ENCODE assay signal across 1 cellular context in genomic region chr22:28772633-28773460, GRCh38.
TF ChIP-seq lines count a peak whose summit lies in the region.

A gene with protein sequence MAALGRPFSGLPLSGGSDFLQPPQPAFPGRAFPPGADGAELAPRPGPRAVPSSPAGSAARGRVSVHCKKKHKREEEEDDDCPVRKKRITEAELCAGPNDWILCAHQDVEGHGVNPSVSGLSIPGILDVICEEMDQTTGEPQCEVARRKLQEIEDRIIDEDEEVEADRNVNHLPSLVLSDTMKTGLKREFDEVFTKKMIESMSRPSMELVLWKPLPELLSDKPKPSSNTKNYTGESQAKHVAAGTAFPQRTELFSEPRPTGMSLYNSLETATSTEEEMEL (plus strand): TSS chr22:28772695. CDS start chr22:28772850, 155 bp downstream.

TF ChIP-seq in HepG2, 621 proteins besides CTCF, POLR2A, EP300 and RAD21 (continued from another document and continues in another):
- TF ChIP-seq ZNF136 (CRISPR knock-in tag; IDR thresholded peaks at IDR 0.05; ENCODE audit: low read depth) (no peak), ZNF704 (CRISPR knock-in tag; IDR thresholded peaks at IDR 0.05; ENCODE audit: borderline replicate concordance) (peak; percentile 31; the same call in 1 of the 2 replicates), ZNF362 (CRISPR knock-in tag; IDR thresholded peaks at IDR 0.05; ENCODE audit: borderline replicate concordance) (no peak), ZNF441 (CRISPR knock-in tag; IDR thresholded peaks at IDR 0.05; ENCODE audit: borderline replicate concordance) (peak; percentile 49; the same call in 1 of the 2 replicates), ZBTB49 (CRISPR knock-in tag; IDR thresholded peaks at IDR 0.05; ENCODE audit: borderline replicate concordance) (no peak), ZNF510 (CRISPR knock-in tag; IDR thresholded peaks at IDR 0.05; ENCODE audit: low read depth) (no peak), ZNF260 (CRISPR knock-in tag; IDR thresholded peaks at IDR 0.05; ENCODE audit: borderline replicate concordance, low read depth) (no peak), ZNF446 (CRISPR knock-in tag; IDR thresholded peaks at IDR 0.05) (no peak), KMT2A (CRISPR knock-in tag; IDR thresholded peaks at IDR 0.05) (peak; percentile 62; the same call in 1 of the 2 replicates), MLLT10 (CRISPR knock-in tag; IDR thresholded peaks at IDR 0.05) (no peak), TOE1 (CRISPR knock-in tag; IDR thresholded peaks at IDR 0.05) (no peak), ZNF674 (CRISPR knock-in tag; IDR thresholded peaks at IDR 0.05; ENCODE audit: low read depth) (no peak), SNAPC4 (CRISPR knock-in tag; IDR thresholded peaks at IDR 0.05) (no peak), ARID3A (IDR thresholded peaks at IDR 0.05; ENCODE audit: low read depth, low read length) (no peak), MAFG (CRISPR knock-in tag; IDR thresholded peaks at IDR 0.05) (no peak), SNRNP70 (IDR thresholded peaks at IDR 0.05; ENCODE audit: low read depth, low read length) (no peak), MYPOP (CRISPR knock-in tag; IDR thresholded peaks at IDR 0.05) (no peak), GABPB1 (CRISPR knock-in tag; IDR thresholded peaks at IDR 0.05) (peak; percentile 87), SCMH1 (CRISPR knock-in tag; IDR thresholded peaks at IDR 0.05; ENCODE audit: borderline replicate concordance) (no peak), ZNF670 (CRISPR knock-in tag; IDR thresholded peaks at IDR 0.05; ENCODE audit: borderline replicate concordance) (no peak; the same call in 1 of the 2 replicates), ZNF253 (CRISPR knock-in tag; IDR thresholded peaks at IDR 0.05; ENCODE audit: borderline replicate concordance) (no peak), SRSF4 (IDR thresholded peaks at IDR 0.05; ENCODE audit: low read depth, low read length, poor library complexity, severe bottlenecking) (no peak), ZNF263 (CRISPR knock-in tag; IDR thresholded peaks at IDR 0.05) (peak; percentile 50; the same call in 1 of the 2 replicates), SP1 (IDR thresholded peaks at IDR 0.05) (no peak), SP1 (CRISPR knock-in tag; IDR thresholded peaks at IDR 0.05) (no peak), ZFYVE20 (CRISPR knock-in tag; IDR thresholded peaks at IDR 0.05; ENCODE audit: borderline replicate concordance, low read depth) (no peak), SPEN (CRISPR knock-in tag; IDR thresholded peaks at IDR 0.05; ENCODE audit: low read depth) (peak; percentile 70; the same call in 1 of the 2 replicates), TCF12 (IDR thresholded peaks at IDR 0.05) (no peak), TCF12 (CRISPR knock-in tag; IDR thresholded peaks at IDR 0.05) (no peak; the same call in 1 of the 2 replicates), ZNF891 (CRISPR knock-in tag; IDR thresholded peaks at IDR 0.05) (no peak), RFX3 (CRISPR knock-in tag; IDR thresholded peaks at IDR 0.05) (no peak), ZFP1 (CRISPR knock-in tag; IDR thresholded peaks at IDR 0.05) (no peak), HNF4G (IDR thresholded peaks at IDR 0.05; ENCODE audit: borderline replicate concordance, low read depth, low read length) (no peak), HNF4G (CRISPR knock-in tag; IDR thresholded peaks at IDR 0.05; ENCODE audit: borderline replicate concordance, low read depth) (no peak), GFI1 (CRISPR knock-in tag; IDR thresholded peaks at IDR 0.05; ENCODE audit: borderline replicate concordance) (no peak), EED (CRISPR knock-in tag; IDR thresholded peaks at IDR 0.05) (no peak), PRDM10 (CRISPR knock-in tag; IDR thresholded peaks at IDR 0.05; ENCODE audit: low read depth) (no peak)
- TF ChIP-seq, protein P1, sequence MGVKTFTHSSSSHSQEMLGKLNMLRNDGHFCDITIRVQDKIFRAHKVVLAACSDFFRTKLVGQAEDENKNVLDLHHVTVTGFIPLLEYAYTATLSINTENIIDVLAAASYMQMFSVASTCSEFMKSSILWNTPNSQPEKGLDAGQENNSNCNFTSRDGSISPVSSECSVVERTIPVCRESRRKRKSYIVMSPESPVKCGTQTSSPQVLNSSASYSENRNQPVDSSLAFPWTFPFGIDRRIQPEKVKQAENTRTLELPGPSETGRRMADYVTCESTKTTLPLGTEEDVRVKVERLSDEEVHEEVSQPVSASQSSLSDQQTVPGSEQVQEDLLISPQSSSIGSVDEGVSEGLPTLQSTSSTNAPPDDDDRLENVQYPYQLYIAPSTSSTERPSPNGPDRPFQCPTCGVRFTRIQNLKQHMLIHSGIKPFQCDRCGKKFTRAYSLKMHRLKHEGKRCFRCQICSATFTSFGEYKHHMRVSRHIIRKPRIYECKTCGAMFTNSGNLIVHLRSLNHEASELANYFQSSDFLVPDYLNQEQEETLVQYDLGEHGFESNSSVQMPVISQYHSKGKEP (CRISPR knock-in tag; IDR thresholded peaks at IDR 0.05): no peak
- TF ChIP-seq, protein P2, sequence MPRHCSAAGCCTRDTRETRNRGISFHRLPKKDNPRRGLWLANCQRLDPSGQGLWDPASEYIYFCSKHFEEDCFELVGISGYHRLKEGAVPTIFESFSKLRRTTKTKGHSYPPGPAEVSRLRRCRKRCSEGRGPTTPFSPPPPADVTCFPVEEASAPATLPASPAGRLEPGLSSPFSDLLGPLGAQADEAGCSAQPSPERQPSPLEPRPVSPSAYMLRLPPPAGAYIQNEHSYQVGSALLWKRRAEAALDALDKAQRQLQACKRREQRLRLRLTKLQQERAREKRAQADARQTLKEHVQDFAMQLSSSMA (CRISPR knock-in tag; IDR thresholded peaks at IDR 0.05): 0 out of 2 replicates have a peak, but pooled peaks have one; percentile 69
